In the genomic region with DNA sequence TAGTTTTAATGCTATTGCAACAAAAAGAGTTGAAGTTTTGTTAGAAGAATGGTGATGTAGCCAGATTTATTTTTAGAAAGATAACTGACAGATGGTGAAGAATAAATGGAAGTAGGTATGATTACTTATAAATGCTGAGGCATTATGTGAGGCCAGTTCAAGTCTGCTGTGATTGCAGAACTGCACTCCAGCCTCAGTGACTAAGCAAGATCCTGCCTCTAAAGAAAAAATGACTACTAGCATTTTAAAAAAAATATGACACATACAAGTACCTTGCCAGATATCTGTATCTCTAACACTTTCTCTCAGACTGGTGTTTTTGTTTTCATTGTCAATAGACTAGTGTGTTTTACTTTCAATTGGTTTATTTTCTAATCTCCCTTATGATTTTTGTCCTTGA, we compare ENCODE assay signal across 28 cellular contexts.
DNase-seq lines count a peak whose midpoint lies in the region; ATAC-seq and TF ChIP-seq lines count a peak whose summit lies in the region.
"Had no signal": no experiment of that assay in that cellular context is flagged by ENCODE, and none has a peak within 500 bp of the region (broad histone marks: within the 10 kb centered on the region; RNA-seq: fewer than 3 reads in every experiment).

No MANE protein-coding gene starts in this region.

- H3K4ac ChIP-seq in mesenchymal stem cell (ENCODE audit: low read depth in 1 of 2, low read length in 2 of 2): no peak overlapping the region

- no peaks in the 10 kb centered on the region for H3K79me1 ChIP-seq in mesenchymal stem cell (replicated peaks; ENCODE audit: low read length, poor library complexity, severe bottlenecking)

- H3K9me3 Mint-ChIP-seq in activated CD8-positive, alpha-beta T cell treated with anti-CD3 and anti-CD28 coated beads, Interleukin-2, amount 10 ng/mL, durations not matched to agents 7 days and 5 days (ENCODE audit: insufficient read depth): no peaks in the 10 kb centered on the region
- H3K9me3 Mint-ChIP-seq in activated CD8-positive, alpha-beta T cell treated with anti-CD3 and anti-CD28 coated beads for 36 hours: peaks cover 16% of the 10 kb centered on the region

- POLR2A ChIA-PET in activated CD8-positive, alpha-beta T cell treated with anti-CD3 and anti-CD28 coated beads, Interleukin-2, amount 10 ng/mL, durations not matched to agents 7 days and 5 days (lab: Charles Lee): no interaction called here
- POLR2A ChIA-PET in activated CD8-positive, alpha-beta T cell treated with anti-CD3 and anti-CD28 coated beads for 36 hours (lab: Charles Lee): no interaction called here

- no peak overlapping the region for H3K27ac Mint-ChIP-seq in activated CD8-positive, alpha-beta T cell treated with anti-CD3 and anti-CD28 coated beads, Interleukin-2, amount 10 ng/mL, durations not matched to agents 7 days and 5 days
- H3K27ac Mint-ChIP-seq in activated CD8-positive, alpha-beta T cell treated with anti-CD3 and anti-CD28 coated beads for 36 hours: no peak overlapping the region
- H3K27ac Mint-ChIP-seq: activated CD4-positive, alpha-beta T cell treated with anti-CD3 and anti-CD28 coated beads, Interleukin-2, amount 10 ng/mL, durations not matched to agents 7 days and 5 days; activated T-helper 17 cell treated with anti-CD3 and anti-CD28 coated beads, Interleukin-2, amount 50 U/mL, for 72 hours; memory B cell; naive B cell had no signal

- no peaks in the 10 kb centered on the region for H3K36me3 ChIP-seq in mesenchymal stem cell (ENCODE audit: control insufficient read depth in 1 of 2, insufficient read depth in 2 of 2, low read depth in 1 of 2, low read length in 2 of 2)
- H3K36me3 ChIP-seq: ascending aorta, upper lobe of right lung had no signal

- no peaks in the 10 kb centered on the region for H3K27me3 ChIP-seq in mesenchymal stem cell (ENCODE audit: control insufficient read depth in 1 of 2, insufficient read depth in 1 of 2, low read length in 2 of 2)
- H3K27me3 ChIP-seq: ascending aorta, upper lobe of right lung had no signal

- H3K4me3 ChIP-seq in mesenchymal stem cell (ENCODE audit: insufficient read depth in 1 of 2, low read depth in 1 of 2, low read length in 2 of 2): no peak overlapping the region
- H3K4me3 ChIP-seq: ascending aorta, skin epidermis, upper lobe of right lung had no signal

- TF ChIP-seq CTCF in activated CD8-positive, alpha-beta T cell treated with anti-CD3 and anti-CD28 coated beads for 36 hours (IDR thresholded peaks at IDR 0.05): no peak

- no peak overlapping the region for H2BK5ac ChIP-seq in mesenchymal stem cell (ENCODE audit: low read depth, low read length, poor library complexity, severe bottlenecking)

- H2BK120ac ChIP-seq in mesenchymal stem cell (ENCODE audit: low read depth, low read length): no peak overlapping the region

- H3K36me3 Mint-ChIP-seq in activated CD8-positive, alpha-beta T cell treated with anti-CD3 and anti-CD28 coated beads, Interleukin-2, amount 10 ng/mL, durations not matched to agents 7 days and 5 days (ENCODE audit: low read depth): no peaks in the 10 kb centered on the region
- no peaks in the 10 kb centered on the region for H3K36me3 Mint-ChIP-seq in activated CD8-positive, alpha-beta T cell treated with anti-CD3 and anti-CD28 coated beads for 36 hours (ENCODE audit: low read depth)
- H3K36me3 Mint-ChIP-seq: activated naive CD4-positive, alpha-beta T cell treated with anti-CD3 and anti-CD28 coated beads, Interleukin-2, amount 50 U/mL, for 72 hours; memory B cell; naive B cell had no signal

- H3K27ac ChIP-seq in epithelial cell of prostate (no peak overlapping the region), mesenchymal stem cell (ENCODE audit: low read length, poor library complexity, severe bottlenecking) (no peak overlapping the region)
- H3K27ac ChIP-seq: ascending aorta, KMS-11, skin epidermis, upper lobe of right lung, VCaP had no signal

- no peak overlapping the region for H2BK12ac ChIP-seq in mesenchymal stem cell (ENCODE audit: low read length in 2 of 2)

- no peak overlapping the region for H2AFZ ChIP-seq in mesenchymal stem cell (ENCODE audit: low read depth, low read length)

- no peaks in the 10 kb centered on the region for H3K4me1 ChIP-seq in mesenchymal stem cell (ENCODE audit: control insufficient read depth, insufficient read depth, low read depth, low read length)
- H3K4me1 ChIP-seq: ascending aorta, upper lobe of right lung had no signal

- CTCF ChIA-PET in activated CD8-positive, alpha-beta T cell treated with anti-CD3 and anti-CD28 coated beads, Interleukin-2, amount 10 ng/mL, durations not matched to agents 7 days and 5 days (lab: Charles Lee): no interaction called here
- CTCF ChIA-PET in activated CD8-positive, alpha-beta T cell treated with anti-CD3 and anti-CD28 coated beads for 36 hours (lab: Charles Lee): no interaction called here

- no peak for ATAC-seq in HG03342 (IDR thresholded peaks at IDR 0.05; ENCODE audit: unreplicated experiment)
- no peak for ATAC-seq in activated CD8-positive, alpha-beta T cell treated with anti-CD3 and anti-CD28 coated beads, Interleukin-2, amount 10 ng/mL, durations not matched to agents 7 days and 5 days
- ATAC-seq in activated CD8-positive, alpha-beta T cell treated with anti-CD3 and anti-CD28 coated beads for 36 hours: no peak
- ATAC-seq: activated naive CD4-positive, alpha-beta T cell treated with anti-CD3 and anti-CD28 coated beads, Interleukin-2, amount 50 U/mL, for 72 hours; activated T-helper 17 cell treated with anti-CD3 and anti-CD28 coated beads, Interleukin-2, amount 50 U/mL, for 72 hours; esophagus mucosa; SK-N-SH treated with all-trans-retinoic acid at 6 μM for 48 hours; upper lobe of right lung had no signal

- H2AK5ac ChIP-seq in mesenchymal stem cell (ENCODE audit: low read length, severe bottlenecking): no peak overlapping the region

- intact Hi-C loops in activated CD8-positive, alpha-beta T cell treated with anti-CD3 and anti-CD28 coated beads for 36 hours (cut with micrococcal nuclease): no loop called here

- no peak overlapping the region for H3K18ac ChIP-seq in mesenchymal stem cell (ENCODE audit: low read depth in 1 of 2, low read length in 2 of 2)

- H3K9me3 ChIP-seq in mesenchymal stem cell (ENCODE audit: control insufficient read depth, low read length): no peaks in the 10 kb centered on the region
- H3K9me3 ChIP-seq: ascending aorta had no signal

- H4K8ac ChIP-seq in mesenchymal stem cell (ENCODE audit: low read length): no peak overlapping the region

- no peak overlapping the region for H3K4me2 ChIP-seq in mesenchymal stem cell (ENCODE audit: low read length, poor library complexity, severe bottlenecking)
- H3K4me2 ChIP-seq: KMS-11 had no signal

- no peak overlapping the region for H3K4me3 Mint-ChIP-seq in activated CD8-positive, alpha-beta T cell treated with anti-CD3 and anti-CD28 coated beads, Interleukin-2, amount 10 ng/mL, durations not matched to agents 7 days and 5 days
- no peak overlapping the region for H3K4me3 Mint-ChIP-seq in activated CD8-positive, alpha-beta T cell treated with anti-CD3 and anti-CD28 coated beads for 36 hours
- H3K4me3 Mint-ChIP-seq: activated CD4-positive, alpha-beta T cell treated with anti-CD3 and anti-CD28 coated beads, Interleukin-2, amount 10 ng/mL, durations not matched to agents 7 days and 5 days; activated T-helper 17 cell treated with anti-CD3 and anti-CD28 coated beads, Interleukin-2, amount 50 U/mL, for 72 hours; memory B cell; naive B cell had no signal

- DNase-seq in ELR (ENCODE audit: low read depth) (peak; percentile 19), RKO (ENCODE audit: low spot score) (peak; percentile 0), epithelial cell of prostate (ENCODE audit: low read depth, low spot score) (peak; percentile 20), mesenchymal stem cell (peak; percentile 13), DMS79 treated with DMSO at 0.1 percent for 48 hours (lab: John Stamatoyannopoulos, UW) (no peak)
- DNase-seq in activated CD8-positive, alpha-beta T cell treated with anti-CD3 and anti-CD28 coated beads, Interleukin-2, amount 10 ng/mL, durations not matched to agents 7 days and 5 days: no peak
- no peak for DNase-seq in activated CD8-positive, alpha-beta T cell treated with anti-CD3 and anti-CD28 coated beads for 36 hours
- DNase-seq: activated CD4-positive, alpha-beta T cell treated with anti-CD3 and anti-CD28 coated beads, Interleukin-2, amount 10 ng/mL, durations not matched to agents 7 days and 5 days; effector CD4-positive, alpha-beta T cell; MV-4-11; naive B cell; NCI-H2171; NCI-H524; occipital lobe; RPMI8226; stimulated activated CD4-positive, alpha-beta T cell treated with anti-CD3 and anti-CD28 coated beads, Interleukin-2, amount 100 ng/mL, for 24 hours; substantia nigra; upper lobe of right lung had no signal

- no peak overlapping the region for H3K23ac ChIP-seq in mesenchymal stem cell (ENCODE audit: low read length in 2 of 2)

- H3K4me1 Mint-ChIP-seq in activated CD8-positive, alpha-beta T cell treated with anti-CD3 and anti-CD28 coated beads, Interleukin-2, amount 10 ng/mL, durations not matched to agents 7 days and 5 days (ENCODE audit: low read depth): no peaks in the 10 kb centered on the region
- no peaks in the 10 kb centered on the region for H3K4me1 Mint-ChIP-seq in activated CD8-positive, alpha-beta T cell treated with anti-CD3 and anti-CD28 coated beads for 36 hours (ENCODE audit: low read depth)
- H3K4me1 Mint-ChIP-seq: activated CD4-positive, alpha-beta T cell treated with anti-CD3 and anti-CD28 coated beads, Interleukin-2, amount 10 ng/mL, durations not matched to agents 7 days and 5 days; activated T-helper 17 cell treated with anti-CD3 and anti-CD28 coated beads, Interleukin-2, amount 50 U/mL, for 72 hours; naive B cell had no signal

- H3K27me3 Mint-ChIP-seq in activated CD8-positive, alpha-beta T cell treated with anti-CD3 and anti-CD28 coated beads, Interleukin-2, amount 10 ng/mL, durations not matched to agents 7 days and 5 days (ENCODE audit: low read depth): no peaks in the 10 kb centered on the region
- no peaks in the 10 kb centered on the region for H3K27me3 Mint-ChIP-seq in activated CD8-positive, alpha-beta T cell treated with anti-CD3 and anti-CD28 coated beads for 36 hours
- H3K27me3 Mint-ChIP-seq: activated CD4-positive, alpha-beta T cell treated with anti-CD3 and anti-CD28 coated beads, Interleukin-2, amount 10 ng/mL, durations not matched to agents 7 days and 5 days; activated T-helper 17 cell treated with anti-CD3 and anti-CD28 coated beads, Interleukin-2, amount 50 U/mL, for 72 hours; memory B cell; naive B cell had no signal

- H4K91ac ChIP-seq in mesenchymal stem cell (ENCODE audit: low read length): no peak overlapping the region

- no peak overlapping the region for H2BK15ac ChIP-seq in mesenchymal stem cell (ENCODE audit: low read depth, poor library complexity, severe bottlenecking)

- no peak overlapping the region for H3K14ac ChIP-seq in mesenchymal stem cell (ENCODE audit: low read length in 2 of 2)

- H3K9ac ChIP-seq in mesenchymal stem cell (ENCODE audit: low read length): no peak overlapping the region
- H3K9ac ChIP-seq: KMS-11 had no signal

Comparison
In these comparisons a context has a peak if more than half of its experiments do, and no peak if none do; other contexts are left out.
1. DNase-seq: peak in ELR (single experiment), RKO (single experiment), epithelial cell of prostate (single experiment) and mesenchymal stem cell (single experiment); none in DMS79 treated with DMSO at 0.1 percent for 48 hours (single experiment), activated CD8-positive, alpha-beta T cell treated with anti-CD3 and anti-CD28 coated beads, Interleukin-2, amount 10 ng/mL, durations not matched to agents 7 days and 5 days (single experiment) and activated CD8-positive, alpha-beta T cell treated with anti-CD3 and anti-CD28 coated beads for 36 hours (single experiment).